9 cellular contexts compared by ENCODE assay signal in genomic region chr6:20056350-20056992, GRCh38.
DNase-seq lines count a peak whose midpoint lies in the region; ATAC-seq, FAIRE-seq and TF ChIP-seq lines count a peak whose summit lies in the region.
"Had no signal": no experiment of that assay in that cellular context is flagged by ENCODE, and none has a peak within 500 bp of the region (broad histone marks: within the 10 kb centered on the region; RNA-seq: fewer than 3 reads in every experiment).

No MANE protein-coding gene starts in this region.

- TF ChIP-seq CTCF in activated CD8-positive, alpha-beta T cell treated with anti-CD3 and anti-CD28 coated beads for 36 hours (IDR thresholded peaks at IDR 0.05) = peak; percentile 48
- TF ChIP-seq CTCF in bronchial epithelial cell (IDR thresholded peaks at IDR 0.05; ENCODE audit: insufficient read depth, low read length, severe bottlenecking) (peak; percentile 51), lung (IDR thresholded peaks at IDR 0.05; ENCODE audit: control extremely low read depth, extremely low read depth) (peak; percentile 15)

- CTCF ChIA-PET in activated CD8-positive, alpha-beta T cell treated with anti-CD3 and anti-CD28 coated beads for 36 hours (lab: Charles Lee) = interaction anchor here (0.7 to 1.3 kb wide), 5 partner anchors 10 to 39 kb away, joined by 3 read pairs; no protein-coding TSS in a partner anchor
- CTCF ChIA-PET in activated CD8-positive, alpha-beta T cell treated with anti-CD3 and anti-CD28 coated beads, Interleukin-2, amount 10 ng/mL, durations not matched to agents 7 days and 5 days (lab: Charles Lee) = interaction anchor here (0.8 to 1.2 kb wide), 4 partner anchors 87 to 1066 kb away, joined by 3 to 4 read pairs (median 3); no protein-coding TSS in a partner anchor
- CTCF ChIA-PET in activated naive CD4-positive, alpha-beta T cell treated with anti-CD3 and anti-CD28 coated beads for 36 hours (lab: Charles Lee) = interaction anchor here (0.7 to 1.3 kb wide), 4 partner anchors 20 to 215 kb away, joined by 3 read pairs; no protein-coding TSS in a partner anchor

- no peaks in the 10 kb centered on the region for H3K36me3 Mint-ChIP-seq in activated CD8-positive, alpha-beta T cell treated with anti-CD3 and anti-CD28 coated beads for 36 hours (ENCODE audit: low read depth)
- H3K36me3 Mint-ChIP-seq in activated CD8-positive, alpha-beta T cell treated with anti-CD3 and anti-CD28 coated beads, Interleukin-2, amount 10 ng/mL, durations not matched to agents 7 days and 5 days (ENCODE audit: low read depth) = no peaks in the 10 kb centered on the region
- no peaks in the 10 kb centered on the region for H3K36me3 Mint-ChIP-seq in activated naive CD4-positive, alpha-beta T cell treated with anti-CD3 and anti-CD28 coated beads for 36 hours (ENCODE audit: low read depth)
- H3K36me3 Mint-ChIP-seq: CD4-positive, CD25-positive, alpha-beta regulatory T cell had no signal

- no peaks in the 10 kb centered on the region for H3K9me3 Mint-ChIP-seq in activated CD8-positive, alpha-beta T cell treated with anti-CD3 and anti-CD28 coated beads for 36 hours
- H3K9me3 Mint-ChIP-seq in activated CD8-positive, alpha-beta T cell treated with anti-CD3 and anti-CD28 coated beads, Interleukin-2, amount 10 ng/mL, durations not matched to agents 7 days and 5 days (ENCODE audit: insufficient read depth) = no peaks in the 10 kb centered on the region
- H3K9me3 Mint-ChIP-seq in activated naive CD4-positive, alpha-beta T cell treated with anti-CD3 and anti-CD28 coated beads for 36 hours = no peaks in the 10 kb centered on the region
- H3K9me3 Mint-ChIP-seq: CD4-positive, CD25-positive, alpha-beta regulatory T cell had no signal

- H3K27ac ChIP-seq in lung (ENCODE audit: low read depth in 1 of 2, low read length in 1 of 2) = no peak overlapping the region

- WGBS in lung, 2 donors = 9 to 14% methylated on average over 4 of the region's 4 CpGs

- H3K4me3 Mint-ChIP-seq in activated CD8-positive, alpha-beta T cell treated with anti-CD3 and anti-CD28 coated beads for 36 hours = no peak overlapping the region
- H3K4me3 Mint-ChIP-seq in activated CD8-positive, alpha-beta T cell treated with anti-CD3 and anti-CD28 coated beads, Interleukin-2, amount 10 ng/mL, durations not matched to agents 7 days and 5 days = no peak overlapping the region
- H3K4me3 Mint-ChIP-seq in activated naive CD4-positive, alpha-beta T cell treated with anti-CD3 and anti-CD28 coated beads for 36 hours = no peak overlapping the region
- H3K4me3 Mint-ChIP-seq: CD4-positive, CD25-positive, alpha-beta regulatory T cell had no signal

- H3K4me1 Mint-ChIP-seq in activated CD8-positive, alpha-beta T cell treated with anti-CD3 and anti-CD28 coated beads for 36 hours (ENCODE audit: low read depth) = no peaks in the 10 kb centered on the region
- H3K4me1 Mint-ChIP-seq in activated CD8-positive, alpha-beta T cell treated with anti-CD3 and anti-CD28 coated beads, Interleukin-2, amount 10 ng/mL, durations not matched to agents 7 days and 5 days (ENCODE audit: low read depth) = peaks cover 4% of the 10 kb centered on the region
- no peaks in the 10 kb centered on the region for H3K4me1 Mint-ChIP-seq in activated naive CD4-positive, alpha-beta T cell treated with anti-CD3 and anti-CD28 coated beads for 36 hours (ENCODE audit: low read depth)

- H3K4me3 ChIP-seq in bronchial epithelial cell (ENCODE audit: low read depth, low read length) (no peak overlapping the region), lung (no peak overlapping the region)

- H3K36me3 ChIP-seq in bronchial epithelial cell (ENCODE audit: control insufficient read depth, insufficient read depth, low read length) (no peaks in the 10 kb centered on the region), lung (ENCODE audit: control insufficient read depth in 2 of 2, insufficient read depth in 2 of 2, low read length in 2 of 2) (no peaks in the 10 kb centered on the region)

- H3K9me3 ChIP-seq in lung (ENCODE audit: control insufficient read depth in 2 of 2, insufficient read depth in 1 of 2, low read length in 1 of 2) = no peaks in the 10 kb centered on the region

- no peak for DNase-seq in activated CD8-positive, alpha-beta T cell treated with anti-CD3 and anti-CD28 coated beads for 36 hours
- no peak for DNase-seq in activated CD8-positive, alpha-beta T cell treated with anti-CD3 and anti-CD28 coated beads, Interleukin-2, amount 10 ng/mL, durations not matched to agents 7 days and 5 days
- DNase-seq in NCI-H460 (ENCODE audit: extremely low read depth, low read depth) (peak; percentile 31), bronchial epithelial cell (ENCODE audit: low read depth) (peak; percentile 51), lung (ENCODE audit: low spot score) (no peak)
- no peak for DNase-seq in activated naive CD4-positive, alpha-beta T cell treated with anti-CD3 and anti-CD28 coated beads for 36 hours
- DNase-seq in stimulated activated naive CD4-positive, alpha-beta T cell (lab: John Stamatoyannopoulos, UW) = no peak

- no peaks in the 10 kb centered on the region for H3K27me3 Mint-ChIP-seq in activated CD8-positive, alpha-beta T cell treated with anti-CD3 and anti-CD28 coated beads for 36 hours
- H3K27me3 Mint-ChIP-seq in activated CD8-positive, alpha-beta T cell treated with anti-CD3 and anti-CD28 coated beads, Interleukin-2, amount 10 ng/mL, durations not matched to agents 7 days and 5 days (ENCODE audit: low read depth) = no peaks in the 10 kb centered on the region
- H3K27me3 Mint-ChIP-seq in activated naive CD4-positive, alpha-beta T cell treated with anti-CD3 and anti-CD28 coated beads for 36 hours (ENCODE audit: low read depth) = no peaks in the 10 kb centered on the region
- H3K27me3 Mint-ChIP-seq: CD4-positive, CD25-positive, alpha-beta regulatory T cell had no signal

- no peaks in the 10 kb centered on the region for H3K4me1 ChIP-seq in lung (ENCODE audit: control insufficient read depth in 2 of 2, insufficient read depth in 2 of 2, low read length in 2 of 2)

- POLR2A ChIA-PET in activated CD8-positive, alpha-beta T cell treated with anti-CD3 and anti-CD28 coated beads for 36 hours (lab: Charles Lee) = no interaction called here
- POLR2A ChIA-PET in activated CD8-positive, alpha-beta T cell treated with anti-CD3 and anti-CD28 coated beads, Interleukin-2, amount 10 ng/mL, durations not matched to agents 7 days and 5 days (lab: Charles Lee) = interaction anchor here (0.6 kb wide), 1 partner anchor 47 kb away, joined by 3 read pairs; no protein-coding TSS in a partner anchor

- no peak for ATAC-seq in activated CD8-positive, alpha-beta T cell treated with anti-CD3 and anti-CD28 coated beads for 36 hours
- no peak for ATAC-seq in activated CD8-positive, alpha-beta T cell treated with anti-CD3 and anti-CD28 coated beads, Interleukin-2, amount 10 ng/mL, durations not matched to agents 7 days and 5 days
- ATAC-seq in HG03439 (IDR thresholded peaks at IDR 0.05; ENCODE audit: unreplicated experiment) (peak; percentile 57), lung (ENCODE audit: insufficient read depth, low FRiP score) (no peak)

- H3K27me3 ChIP-seq in bronchial epithelial cell (ENCODE audit: control insufficient read depth, insufficient read depth, low read length) (no peaks in the 10 kb centered on the region), lung (ENCODE audit: control insufficient read depth, insufficient read depth) (no peaks in the 10 kb centered on the region)

- intact Hi-C loops in activated CD8-positive, alpha-beta T cell treated with anti-CD3 and anti-CD28 coated beads for 36 hours (cut with micrococcal nuclease) = no loop called here
- intact Hi-C loops in activated naive CD4-positive, alpha-beta T cell treated with anti-CD3 and anti-CD28 coated beads for 36 hours (cut with micrococcal nuclease) = loop anchor here (1.0 to 10.0 kb wide), 2 partner anchors 1062 to 1460 kb away; no protein-coding TSS in a partner anchor

- H3K27ac Mint-ChIP-seq in activated CD8-positive, alpha-beta T cell treated with anti-CD3 and anti-CD28 coated beads for 36 hours = no peak overlapping the region
- H3K27ac Mint-ChIP-seq in activated CD8-positive, alpha-beta T cell treated with anti-CD3 and anti-CD28 coated beads, Interleukin-2, amount 10 ng/mL, durations not matched to agents 7 days and 5 days = no peak overlapping the region
- H3K27ac Mint-ChIP-seq in activated naive CD4-positive, alpha-beta T cell treated with anti-CD3 and anti-CD28 coated beads for 36 hours = no peak overlapping the region
- H3K27ac Mint-ChIP-seq: CD4-positive, CD25-positive, alpha-beta regulatory T cell had no signal

- FAIRE-seq in bronchial epithelial cell (lab: Jason Lieb, UNC) = no peak

Comparison
In these comparisons a context has a peak if more than half of its experiments do, and no peak if none do; other contexts are left out.
1. DNase-seq: peak in NCI-H460 (single experiment) and bronchial epithelial cell (single experiment); none in activated CD8-positive, alpha-beta T cell treated with anti-CD3 and anti-CD28 coated beads for 36 hours (single experiment), activated CD8-positive, alpha-beta T cell treated with anti-CD3 and anti-CD28 coated beads, Interleukin-2, amount 10 ng/mL, durations not matched to agents 7 days and 5 days (single experiment), lung (single experiment), activated naive CD4-positive, alpha-beta T cell treated with anti-CD3 and anti-CD28 coated beads for 36 hours (single experiment) and stimulated activated naive CD4-positive, alpha-beta T cell (0 of 6).
2. Peak in every context shown above with its lines, with median percentiles within 50 percentile points of each other: CTCF ChIP-seq.